ENCODE assay signal across 8 cellular contexts in genomic region chr20:35699127-35699913, GRCh38. TPM values are rescaled to one million over a fixed set of nuclear protein-coding genes. Genes with fewer than 3 reads are reported as not detected.
A peak's percentile ranks its signal among the peaks of the same experiment; 100 is the strongest.
DNase-seq lines count a peak whose midpoint lies in the region; ATAC-seq and TF ChIP-seq lines count a peak whose summit lies in the region.

NFS1 (minus strand) TSS chr20:35699352; CDS start chr20:35699288, 64 bp downstream.
ROMO1 (plus strand) TSS chr20:35699405; CDS start chr20:35699633, 228 bp downstream.

- ATAC-seq in GM18907 (IDR thresholded peaks at IDR 0.05; ENCODE audit: unreplicated experiment) (peak; percentile 81), HG03175 (IDR thresholded peaks at IDR 0.05; ENCODE audit: unreplicated experiment) (peak; percentile 87)

- DNase-seq in AG08395 (ENCODE audit: low spot score) (peak; percentile 88), NCI-H446 treated with DMSO at 0.1 percent for 48 hours (lab: John Stamatoyannopoulos, UW) (peak; percentile 76), chondrocyte (ENCODE audit: low spot score) (peak; percentile 94), kidney epithelial cell (ENCODE audit: low read depth) (peak; percentile 23)
- DNase-seq in activated CD4-positive, alpha-beta T cell treated with anti-CD3 and anti-CD28 coated beads for 24 hours (ENCODE audit: low read depth in 2 of 2), result peak; percentile 77 to 79
- DNase-seq in stimulated activated CD4-positive, alpha-beta T cell treated with anti-CD3 and anti-CD28 coated beads, Interleukin-15, amount 100 ng/mL, for 48 hours (ENCODE audit: low read depth in 2 of 2), result peak; percentile 77 to 83

- no peaks in the 10 kb centered on the region for H3K9me3 Mint-ChIP-seq in chondrocyte (ENCODE audit: low read depth)

- H3K4me1 Mint-ChIP-seq in chondrocyte (ENCODE audit: low read depth), result peaks cover 43% of the 10 kb centered on the region

- H3K4me3 ChIP-seq in kidney epithelial cell (ENCODE audit: low read depth, low read length), result peak within 1 kb of the TSS; percentile 99

- TF ChIP-seq CTCF in chondrocyte (IDR thresholded peaks at IDR 0.05) (peak; percentile 46), kidney epithelial cell (IDR thresholded peaks at IDR 0.05; ENCODE audit: insufficient read depth, low read length, poor library complexity, severe bottlenecking) (peak; percentile 20)

- H3K4me3 Mint-ChIP-seq in chondrocyte (ENCODE audit: unreplicated experiment), result peak within 1 kb of the TSS; percentile 97

- no peaks in the 10 kb centered on the region for H3K27me3 Mint-ChIP-seq in chondrocyte (ENCODE audit: low read depth)

- H3K27me3 ChIP-seq in kidney epithelial cell (ENCODE audit: control insufficient read depth, insufficient read depth, low read length), result no peaks in the 10 kb centered on the region

- peaks cover 22% of the 10 kb centered on the region for H3K36me3 Mint-ChIP-seq in chondrocyte (ENCODE audit: low read depth)

- peak within 1 kb of the TSS; percentile 93 for H3K27ac Mint-ChIP-seq in chondrocyte (ENCODE audit: unreplicated experiment)

- no peaks in the 10 kb centered on the region for H3K36me3 ChIP-seq in kidney epithelial cell (ENCODE audit: control insufficient read depth, insufficient read depth, low read length)

RNA-seq across cellular contexts. Expression of gene NFS1, which starts in this region (rescaled TPM):
- total RNA-seq in chondrocyte (26.8 to 29.3 TPM (median 27.8 TPM) in 3 replicates), kidney epithelial cell (25.9 and 30.8 TPM in 2 replicates)

RNA-seq across cellular contexts. Expression of gene ROMO1, which starts in this region (rescaled TPM):
- total RNA-seq in chondrocyte (123 to 128 TPM (median 128 TPM) in 3 replicates), kidney epithelial cell (372 and 719 TPM in 2 replicates)

Comparison
In these comparisons a context has a peak if more than half of its experiments do, and no peak if none do; other contexts are left out.
1. Peak in every context shown above with its lines: DNase-seq, ATAC-seq and H3K4me3 ChIP-seq.
2. DNase-seq: peak in every context shown above with its lines; median percentile 94 in chondrocyte; 88 in AG08395; 80 in stimulated activated CD4-positive, alpha-beta T cell treated with anti-CD3 and anti-CD28 coated beads, Interleukin-15, amount 100 ng/mL, for 48 hours; 78 in activated CD4-positive, alpha-beta T cell treated with anti-CD3 and anti-CD28 coated beads for 24 hours; 76 in NCI-H446 treated with DMSO at 0.1 percent for 48 hours; 23 in kidney epithelial cell.